14 cellular contexts compared by ENCODE assay signal in genomic region chrX:129768586-129769466, GRCh38. TPM values are rescaled to one million over a fixed set of nuclear protein-coding genes. Genes with fewer than 3 reads are reported as not detected.
DNase-seq lines count a peak whose midpoint lies in the region; TF ChIP-seq lines count a peak whose summit lies in the region.
"Had no signal": no experiment of that assay in that cellular context is flagged by ENCODE, and none has a peak within 500 bp of the region (broad histone marks: within the 10 kb centered on the region; RNA-seq: fewer than 3 reads in every experiment).

No MANE protein-coding gene starts in this region.

- peak overlapping the region; percentile 54 for H3K4me3 Mint-ChIP-seq in activated naive CD4-positive, alpha-beta T cell treated with anti-CD3 and anti-CD28 coated beads, Interleukin-2, amount 50 U/mL, for 24 hours
- H3K4me3 Mint-ChIP-seq in endodermal cell, result no peak overlapping the region

- no peaks in the 10 kb centered on the region for H3K9me3 ChIP-seq in fibroblast of lung (ENCODE audit: control insufficient read depth, insufficient read depth, low read depth, low read length)
- H3K9me3 ChIP-seq in thymus (ENCODE audit: control insufficient read depth), result no peaks in the 10 kb centered on the region
- H3K9me3 ChIP-seq in endodermal cell (ENCODE audit: control insufficient read depth, low read length), result no peaks in the 10 kb centered on the region
- H3K9me3 ChIP-seq: colonic mucosa had no signal

- H3K79me2 ChIP-seq in fibroblast of lung (ENCODE audit: control insufficient read depth, insufficient read depth, low read length), result no peaks in the 10 kb centered on the region

- no peak for DNase-seq in activated naive CD4-positive, alpha-beta T cell (lab: John Stamatoyannopoulos, UW)
- DNase-seq in SW480 (ENCODE audit: low spot score) (peak; percentile 91), fibroblast of lung (ENCODE audit: low read depth in 2 of 2) (peak; percentile 24 to 48), endodermal cell (no peak), anterior cingulate cortex (lab: John Stamatoyannopoulos, UW) (no peak)
- DNase-seq in stimulated activated CD4-positive, alpha-beta T cell treated with anti-CD3 and anti-CD28 coated beads, Interleukin-2, amount 100 ng/mL, for 48 hours, result no peak
- DNase-seq: colonic mucosa, foreskin fibroblast, NCI-H1417 treated with DMSO at 0.1 percent for 48 hours, NCI-H526 treated with DMSO at 0.1 percent for 48 hours had no signal

- H3K4me2 ChIP-seq in fibroblast of lung (ENCODE audit: extremely low read depth, insufficient read depth, low read length), result no peak overlapping the region

- H3K27me3 ChIP-seq in fibroblast of lung (ENCODE audit: control insufficient read depth, insufficient read depth, low read length) (no peaks in the 10 kb centered on the region), thymus (ENCODE audit: control insufficient read depth, insufficient read depth) (no peaks in the 10 kb centered on the region), endodermal cell (ENCODE audit: control insufficient read depth, insufficient read depth, low read length, poor library complexity, severe bottlenecking) (no peaks in the 10 kb centered on the region)
- H3K27me3 ChIP-seq: colonic mucosa had no signal

- H4K20me1 ChIP-seq in fibroblast of lung (ENCODE audit: control insufficient read depth, extremely low read depth, insufficient read depth, low read length), result no peaks in the 10 kb centered on the region

- no peaks in the 10 kb centered on the region for H3K36me3 Mint-ChIP-seq in activated naive CD4-positive, alpha-beta T cell treated with anti-CD3 and anti-CD28 coated beads, Interleukin-2, amount 50 U/mL, for 24 hours
- H3K36me3 Mint-ChIP-seq in endodermal cell (ENCODE audit: low read depth), result no peaks in the 10 kb centered on the region

- H3K9me3 Mint-ChIP-seq in activated naive CD4-positive, alpha-beta T cell treated with anti-CD3 and anti-CD28 coated beads, Interleukin-2, amount 50 U/mL, for 24 hours, result no peaks in the 10 kb centered on the region
- peaks cover 5% of the 10 kb centered on the region for H3K9me3 Mint-ChIP-seq in endodermal cell

- H2AFZ ChIP-seq in fibroblast of lung (ENCODE audit: low read length), result no peak overlapping the region

- H3K27ac ChIP-seq in fibroblast of lung (ENCODE audit: insufficient read depth, low read length), result no peak overlapping the region
- peak overlapping the region; percentile 93 for H3K27ac ChIP-seq in thymus (ENCODE audit: low read depth)
- H3K27ac ChIP-seq in endodermal cell (ENCODE audit: low read depth, low read length), result no peak overlapping the region
- H3K27ac ChIP-seq: colonic mucosa, SK-N-MC had no signal

- TF ChIP-seq CTCF in fibroblast of lung (conservative IDR thresholded peaks at IDR 0.05 in 1 of 2, IDR thresholded peaks at IDR 0.05 in 1 of 2; ENCODE audit: low read depth in 1 of 2, low read length in 2 of 2) (no peak), endodermal cell (conservative IDR thresholded peaks at IDR 0.05) (no peak)

- H3K4me3 ChIP-seq in fibroblast of lung (replicated peaks in 1 of 4; ENCODE audit: control extremely low read depth in 1 of 4, insufficient read depth in 1 of 4, low read depth in 3 of 4, low read length in 4 of 4) (no peak overlapping the region), thymus (ENCODE audit: low read length) (no peak overlapping the region), endodermal cell (ENCODE audit: low read length) (no peak overlapping the region)
- H3K4me3 ChIP-seq: colonic mucosa, SK-N-MC had no signal

- H3K9ac ChIP-seq in fibroblast of lung (ENCODE audit: insufficient read depth, low read length), result no peak overlapping the region
- no peak overlapping the region for H3K9ac ChIP-seq in endodermal cell (ENCODE audit: extremely low read depth, low read length, poor library complexity, severe bottlenecking)

- H3K36me3 ChIP-seq in fibroblast of lung (ENCODE audit: control insufficient read depth, insufficient read depth, low read length) (no peaks in the 10 kb centered on the region), thymus (ENCODE audit: control insufficient read depth, insufficient read depth) (no peaks in the 10 kb centered on the region), endodermal cell (ENCODE audit: control insufficient read depth, insufficient read depth, low read length) (no peaks in the 10 kb centered on the region)
- H3K36me3 ChIP-seq: colonic mucosa had no signal

- H3K27me3 Mint-ChIP-seq in activated naive CD4-positive, alpha-beta T cell treated with anti-CD3 and anti-CD28 coated beads, Interleukin-2, amount 50 U/mL, for 24 hours, result no peaks in the 10 kb centered on the region
- no peaks in the 10 kb centered on the region for H3K27me3 Mint-ChIP-seq in endodermal cell (ENCODE audit: insufficient read depth)

- H3K27ac Mint-ChIP-seq in activated naive CD4-positive, alpha-beta T cell treated with anti-CD3 and anti-CD28 coated beads, Interleukin-2, amount 50 U/mL, for 24 hours, result peak overlapping the region; percentile 59
- no peak overlapping the region for H3K27ac Mint-ChIP-seq in endodermal cell

- H3K4me1 Mint-ChIP-seq in activated naive CD4-positive, alpha-beta T cell treated with anti-CD3 and anti-CD28 coated beads, Interleukin-2, amount 50 U/mL, for 24 hours, result peaks cover 59% of the 10 kb centered on the region
- peaks cover under 1% of the 10 kb centered on the region for H3K4me1 Mint-ChIP-seq in endodermal cell

- 50% methylated on average over 8 of the region's 8 CpGs for WGBS in thymus
- WGBS in endodermal cell (ENCODE audit: insufficient coverage in 1 of 2, insufficient read length in 1 of 2), 2 experiments, result 92 to 100% methylated on average over 3 to 8 of the region's 8 CpGs

- no peaks in the 10 kb centered on the region for H3K4me1 ChIP-seq in fibroblast of lung (ENCODE audit: control insufficient read depth, extremely low read depth, insufficient read depth, low read length)
- peaks cover 47% of the 10 kb centered on the region for H3K4me1 ChIP-seq in thymus (ENCODE audit: control insufficient read depth, insufficient read depth, low read length)
- H3K4me1 ChIP-seq in endodermal cell (ENCODE audit: control insufficient read depth, insufficient read depth, low read length), result no peaks in the 10 kb centered on the region
- H3K4me1 ChIP-seq: colonic mucosa had no signal

RNA-seq across cellular contexts. Expression of gene SASH3, which starts 10.9 kb away (rescaled TPM):
- total RNA-seq in fibroblast of lung (not detected in 2 replicates), endodermal cell (not detected)
- polyA plus RNA-seq in fibroblast of lung (not detected in 2 replicates), thymus (58.2 TPM)
- not detected in 2 replicates for polyA plus RNA-seq in fibroblast of lung (2012)
- polyA minus RNA-seq in fibroblast of lung (ENCODE audit: low replicate concordance), result not detected in 2 replicates
- not detected for polyA plus RNA-seq in endodermal cell (2013, experiment 1 of 2)
- not detected for polyA plus RNA-seq in endodermal cell (2013, experiment 2 of 2)
- total RNA-seq: G401 had no signal

RNA-seq across cellular contexts. Expression of gene XPNPEP2, which starts 30.0 kb away (rescaled TPM):
- total RNA-seq in fibroblast of lung (0.17 and 1.5 TPM in 2 replicates), endodermal cell (under 1 TPM; 0.20 to 0.31 TPM)
- polyA plus RNA-seq in fibroblast of lung (0.16 and 0.61 TPM in 2 replicates), thymus (0.62 TPM)
- polyA plus RNA-seq in fibroblast of lung (2012), result 0.35 and 0.56 TPM in 2 replicates
- polyA minus RNA-seq in fibroblast of lung (ENCODE audit: low replicate concordance), result not detected in 2 replicates
- 0.25 TPM for polyA plus RNA-seq in endodermal cell (2013, experiment 1 of 2)
- polyA plus RNA-seq in endodermal cell (2013, experiment 2 of 2), result 0.46 TPM
- total RNA-seq: G401 had no signal

Comparison
In these comparisons a context has a peak if more than half of its experiments do, and no peak if none do; other contexts are left out.
1. DNase-seq: peak in SW480 (single experiment) and fibroblast of lung (2 of 2); none in activated naive CD4-positive, alpha-beta T cell (0 of 4), endodermal cell (single experiment), anterior cingulate cortex (0 of 58) and stimulated activated CD4-positive, alpha-beta T cell treated with anti-CD3 and anti-CD28 coated beads, Interleukin-2, amount 100 ng/mL, for 48 hours (0 of 2).